Comparison of ENCODE assay signal across 8 cellular contexts in the genomic region with DNA sequence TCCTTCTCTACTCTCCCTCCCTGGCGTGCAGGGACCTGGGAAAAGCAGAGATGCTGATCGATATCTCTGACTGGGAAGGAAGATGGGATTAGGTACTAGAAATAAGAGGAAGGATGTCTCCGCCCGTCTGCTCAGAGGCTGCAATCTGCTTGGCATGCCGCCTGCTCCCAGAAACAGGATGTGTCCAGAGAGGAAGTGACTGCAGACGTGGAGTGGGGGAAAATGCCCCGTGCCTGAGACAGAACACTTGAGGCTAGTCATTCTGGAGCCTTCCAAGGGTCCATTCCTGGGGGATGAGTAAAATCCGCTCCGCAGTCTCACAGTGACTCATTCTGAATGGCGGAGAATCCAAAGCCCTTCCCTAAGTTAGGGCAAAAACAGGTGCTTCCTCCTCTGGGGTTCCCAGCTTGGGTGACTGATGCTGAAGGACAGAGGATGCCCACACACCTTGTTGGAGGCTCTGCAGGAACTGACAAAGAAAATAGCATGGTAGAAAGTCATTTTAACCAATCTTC. TPM values are rescaled to one million over a fixed set of nuclear protein-coding genes. Genes with fewer than 3 reads are reported as not detected.
DNase-seq lines count a peak whose midpoint lies in the region; ATAC-seq, FAIRE-seq and TF ChIP-seq lines count a peak whose summit lies in the region.

No MANE protein-coding gene starts in this region.

- peak; percentile 36 for DNase-seq in GM23338 (ENCODE audit: low spot score)
- peak; percentile 99 for DNase-seq in RCC 7860 (ENCODE audit: low spot score)
- peak; percentile 75 for DNase-seq in epidermal melanocyte (ENCODE audit: insufficient read length, low spot score)
- DNase-seq in mucosa of descending colon, result peak; percentile 89 to 92 (median 91)
- DNase-seq in NCI-H2227 treated with DMSO at 0.1 percent for 48 hours (lab: John Stamatoyannopoulos, UW), result no peak
- DNase-seq in stimulated activated naive CD4-positive, alpha-beta T cell (lab: John Stamatoyannopoulos, UW), result no peak

- no peaks in the 10 kb centered on the region for H3K36me3 Mint-ChIP-seq in GM23338 (ENCODE audit: low read depth)

- peak overlapping the region; percentile 92 for H2AFZ ChIP-seq in GM23338

- peak; percentile 92 for FAIRE-seq in RCC 7860 (lab: Jason Lieb, UNC)

- H3K4me2 ChIP-seq in GM23338, result no peak overlapping the region

- H3K27ac Mint-ChIP-seq in GM23338, result no peak overlapping the region

- H4K20me1 ChIP-seq in GM23338 (replicated peaks; ENCODE audit: insufficient read depth), result no peaks in the 10 kb centered on the region

- intact Hi-C loops in mucosa of descending colon (cut with DNase I, micrococcal nuclease), result no loop called here

- TF ChIP-seq CTCF in GM23338 (conservative IDR thresholded peaks at IDR 0.05; ENCODE audit: low read depth in 2 of 2) (no peak), mucosa of descending colon (IDR thresholded peaks at IDR 0.05) (no peak)

- H3F3A ChIP-seq in GM23338 (replicated peaks; ENCODE audit: low read depth), result no peaks in the 10 kb centered on the region

- no peaks in the 10 kb centered on the region for H3K36me3 ChIP-seq in GM23338 (ENCODE audit: insufficient read depth)
- no peaks in the 10 kb centered on the region for H3K36me3 ChIP-seq in mucosa of descending colon (ENCODE audit: low read depth)

- no peaks in the 10 kb centered on the region for H3K9me3 Mint-ChIP-seq in GM23338

- no peak for ATAC-seq in GM23338
- peak; percentile 70 for ATAC-seq in mucosa of descending colon
- ATAC-seq in GM19351 (IDR thresholded peaks at IDR 0.05; ENCODE audit: unreplicated experiment), result no peak
- ATAC-seq in GM19455 (IDR thresholded peaks at IDR 0.05; ENCODE audit: unreplicated experiment), result no peak

- H3K4me1 ChIP-seq in GM23338 (ENCODE audit: insufficient read depth), result peaks cover 16% of the 10 kb centered on the region; the same call in 1 of the 2 replicates
- peaks cover 39% of the 10 kb centered on the region for H3K4me1 ChIP-seq in mucosa of descending colon (ENCODE audit: low read depth)

- H3K27ac ChIP-seq in GM23338 (ENCODE audit: low read depth), result no peak overlapping the region

- H3K4me3 ChIP-seq in GM23338, result no peak overlapping the region
- no peak overlapping the region for H3K4me3 ChIP-seq in mucosa of descending colon

- no peaks in the 10 kb centered on the region for H3K9me3 ChIP-seq in mucosa of descending colon

- no peak overlapping the region for H3K4me3 Mint-ChIP-seq in GM23338

- no peaks in the 10 kb centered on the region for H3K9me2 ChIP-seq in GM23338 (ENCODE audit: insufficient read depth)

- H3K79me2 ChIP-seq in GM23338 (replicated peaks; ENCODE audit: insufficient read depth), result no peaks in the 10 kb centered on the region

- peaks cover 4% of the 10 kb centered on the region for H3K27me3 Mint-ChIP-seq in GM23338 (ENCODE audit: insufficient read depth, low read depth, poor library complexity)

- no peaks in the 10 kb centered on the region for H3K27me3 ChIP-seq in GM23338 (ENCODE audit: insufficient read depth)

- H3K4me1 Mint-ChIP-seq in GM23338, result peaks cover 7% of the 10 kb centered on the region

TF ChIP-seq in GM23338, 12 proteins besides CTCF, POLR2A, EP300 and RAD21 (continues in another document):
- TF ChIP-seq POLR2AphosphoS5 (IDR thresholded peaks at IDR 0.05; ENCODE audit: low read depth), result no peak
- no peak for TF ChIP-seq NANOG (IDR thresholded peaks at IDR 0.05; ENCODE audit: borderline replicate concordance)
- no peak for TF ChIP-seq EZH2 (IDR thresholded peaks at IDR 0.05; ENCODE audit: low read depth, unreplicated experiment)
- no peak for TF ChIP-seq ZNF331 (CRISPR knock-in tag; IDR thresholded peaks at IDR 0.05; ENCODE audit: low read depth)
- no peak for TF ChIP-seq ZNF114 (CRISPR knock-in tag; IDR thresholded peaks at IDR 0.05)
- TF ChIP-seq EZH2phosphoT487 (IDR thresholded peaks at IDR 0.05; ENCODE audit: unreplicated experiment), result no peak
- TF ChIP-seq CREB1 (CRISPR knock-in tag; IDR thresholded peaks at IDR 0.05; ENCODE audit: low read depth), result no peak
- no peak for TF ChIP-seq JUNB (IDR thresholded peaks at IDR 0.05; ENCODE audit: unreplicated experiment)
- TF ChIP-seq, protein P1, sequence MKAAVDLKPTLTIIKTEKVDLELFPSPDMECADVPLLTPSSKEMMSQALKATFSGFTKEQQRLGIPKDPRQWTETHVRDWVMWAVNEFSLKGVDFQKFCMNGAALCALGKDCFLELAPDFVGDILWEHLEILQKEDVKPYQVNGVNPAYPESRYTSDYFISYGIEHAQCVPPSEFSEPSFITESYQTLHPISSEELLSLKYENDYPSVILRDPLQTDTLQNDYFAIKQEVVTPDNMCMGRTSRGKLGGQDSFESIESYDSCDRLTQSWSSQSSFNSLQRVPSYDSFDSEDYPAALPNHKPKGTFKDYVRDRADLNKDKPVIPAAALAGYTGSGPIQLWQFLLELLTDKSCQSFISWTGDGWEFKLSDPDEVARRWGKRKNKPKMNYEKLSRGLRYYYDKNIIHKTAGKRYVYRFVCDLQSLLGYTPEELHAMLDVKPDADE (IDR thresholded peaks at IDR 0.05), result no peak
- TF ChIP-seq, protein P2, sequence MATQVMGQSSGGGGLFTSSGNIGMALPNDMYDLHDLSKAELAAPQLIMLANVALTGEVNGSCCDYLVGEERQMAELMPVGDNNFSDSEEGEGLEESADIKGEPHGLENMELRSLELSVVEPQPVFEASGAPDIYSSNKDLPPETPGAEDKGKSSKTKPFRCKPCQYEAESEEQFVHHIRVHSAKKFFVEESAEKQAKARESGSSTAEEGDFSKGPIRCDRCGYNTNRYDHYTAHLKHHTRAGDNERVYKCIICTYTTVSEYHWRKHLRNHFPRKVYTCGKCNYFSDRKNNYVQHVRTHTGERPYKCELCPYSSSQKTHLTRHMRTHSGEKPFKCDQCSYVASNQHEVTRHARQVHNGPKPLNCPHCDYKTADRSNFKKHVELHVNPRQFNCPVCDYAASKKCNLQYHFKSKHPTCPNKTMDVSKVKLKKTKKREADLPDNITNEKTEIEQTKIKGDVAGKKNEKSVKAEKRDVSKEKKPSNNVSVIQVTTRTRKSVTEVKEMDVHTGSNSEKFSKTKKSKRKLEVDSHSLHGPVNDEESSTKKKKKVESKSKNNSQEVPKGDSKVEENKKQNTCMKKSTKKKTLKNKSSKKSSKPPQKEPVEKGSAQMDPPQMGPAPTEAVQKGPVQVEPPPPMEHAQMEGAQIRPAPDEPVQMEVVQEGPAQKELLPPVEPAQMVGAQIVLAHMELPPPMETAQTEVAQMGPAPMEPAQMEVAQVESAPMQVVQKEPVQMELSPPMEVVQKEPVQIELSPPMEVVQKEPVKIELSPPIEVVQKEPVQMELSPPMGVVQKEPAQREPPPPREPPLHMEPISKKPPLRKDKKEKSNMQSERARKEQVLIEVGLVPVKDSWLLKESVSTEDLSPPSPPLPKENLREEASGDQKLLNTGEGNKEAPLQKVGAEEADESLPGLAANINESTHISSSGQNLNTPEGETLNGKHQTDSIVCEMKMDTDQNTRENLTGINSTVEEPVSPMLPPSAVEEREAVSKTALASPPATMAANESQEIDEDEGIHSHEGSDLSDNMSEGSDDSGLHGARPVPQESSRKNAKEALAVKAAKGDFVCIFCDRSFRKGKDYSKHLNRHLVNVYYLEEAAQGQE (IDR thresholded peaks at IDR 0.05; ENCODE audit: unreplicated experiment), result no peak

RNA-seq across cellular contexts. Expression of a gene that starts 45.0 kb away (rescaled TPM):
- total RNA-seq in GM23338 (2014; rRNA removed; shearing (Covaris generic)), result 29.6 and 38.1 TPM in 2 replicates
- polyA plus RNA-seq in GM23338 (2016; fragmentation: Nextera tagmentation; extraction: Ambion mirVana), result 9.4 and 12.1 TPM in 2 replicates
- total RNA-seq in mucosa of descending colon, result 10 to 100 TPM; 14.9 to 25.4 (median 15.2) TPM

Comparison
In these comparisons a context has a peak if more than half of its experiments do, and no peak if none do; other contexts are left out.
1. DNase-seq: peak in GM23338 (single experiment), RCC 7860 (single experiment), epidermal melanocyte (single experiment) and mucosa of descending colon (3 of 3); none in NCI-H2227 treated with DMSO at 0.1 percent for 48 hours (single experiment) and stimulated activated naive CD4-positive, alpha-beta T cell (0 of 6).